In the genomic region with DNA sequence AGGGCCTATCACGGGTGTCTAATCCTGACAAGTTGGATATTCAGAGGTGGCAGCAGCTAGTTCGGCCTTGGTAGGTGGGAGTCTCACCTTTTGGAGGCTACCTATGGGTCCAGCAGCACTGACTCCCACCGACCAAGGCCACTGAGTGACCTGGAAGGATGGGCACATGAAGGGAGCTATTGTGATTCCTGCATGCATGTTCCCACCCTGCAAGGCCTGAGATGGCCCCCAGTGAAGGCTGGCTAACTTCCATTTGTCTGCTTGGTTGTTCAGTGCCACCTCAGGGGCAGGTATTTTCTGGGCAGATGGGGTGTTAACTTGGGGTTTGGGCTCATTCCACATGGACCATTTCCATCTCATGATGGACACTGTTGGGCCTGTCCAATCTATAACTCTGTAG, we compare ENCODE assay signal across 25 cellular contexts.
"Had no signal": no experiment of that assay in that cellular context is flagged by ENCODE, and none has a peak within 500 bp of the region (broad histone marks: within the 10 kb centered on the region; RNA-seq: fewer than 3 reads in every experiment).

No MANE protein-coding gene starts in this region.

- H3K27ac ChIP-seq: colonic mucosa, coronary artery, dorsolateral prefrontal cortex, epithelial cell of prostate, esophagus squamous epithelium, foreskin keratinocyte, gastrocnemius medialis, gastroesophageal sphincter, heart left ventricle, heart right ventricle, hepatocyte had no signal

- H3K36me3 ChIP-seq: colonic mucosa, esophagus squamous epithelium, gastrocnemius medialis, gastroesophageal sphincter, heart left ventricle, heart right ventricle had no signal

- H3K4me1 ChIP-seq: colonic mucosa, esophagus squamous epithelium, foreskin keratinocyte, gastrocnemius medialis, gastroesophageal sphincter, heart left ventricle, heart right ventricle had no signal

- H3K4me3 ChIP-seq: colonic mucosa, coronary artery, dorsolateral prefrontal cortex, esophagus squamous epithelium, gastrocnemius medialis, gastroesophageal sphincter, heart left ventricle, heart right ventricle, hepatocyte had no signal

- H3K4me3 Mint-ChIP-seq: dendritic cell treated with granulocyte-macrophage colony-stimulating factor and Interleukin-4, amounts not matched to agents 40 ng/mL and 50 ng/mL, for 4 days; effector memory CD8-positive, alpha-beta T cell; endodermal cell had no signal

- H3K9me3 ChIP-seq: colonic mucosa, esophagus squamous epithelium, gastrocnemius medialis, gastroesophageal sphincter, heart left ventricle, heart right ventricle had no signal

- H3K27me3 ChIP-seq: colonic mucosa, hepatocyte had no signal

- H3K27ac Mint-ChIP-seq: dendritic cell treated with granulocyte-macrophage colony-stimulating factor and Interleukin-4, amounts not matched to agents 40 ng/mL and 50 ng/mL, for 4 days; effector memory CD8-positive, alpha-beta T cell; endodermal cell had no signal

- DNase-seq: colonic mucosa; cortex of kidney; dermis blood vessel endothelial cell; dorsolateral prefrontal cortex; effector CD4-positive, alpha-beta T cell; effector CD8-positive, alpha-beta T cell; effector memory CD4-positive, alpha-beta T cell; effector memory CD8-positive, alpha-beta T cell; endodermal cell; erythroblast; esophagus squamous epithelium; foreskin fibroblast; foreskin keratinocyte; foreskin melanocyte; gastrocnemius medialis; glutamatergic neuron; head of caudate nucleus; heart left ventricle; heart right ventricle had no signal

- ATAC-seq: effector memory CD8-positive, alpha-beta T cell; esophagus mucosa; foreskin keratinocyte; gastrocnemius medialis; gastroesophageal sphincter; heart left ventricle; heart right ventricle had no signal

- H3K9me3 Mint-ChIP-seq: dendritic cell treated with granulocyte-macrophage colony-stimulating factor and Interleukin-4, amounts not matched to agents 40 ng/mL and 50 ng/mL, for 4 days; effector memory CD8-positive, alpha-beta T cell; endodermal cell had no signal
